In genomic region chr1:4509206-4509605, GRCh38 we compare ENCODE assay signal across 7 cellular contexts.
"Had no signal": no experiment of that assay in that cellular context is flagged by ENCODE, and none has a peak within 500 bp of the region (broad histone marks: within the 10 kb centered on the region; RNA-seq: fewer than 3 reads in every experiment).

No MANE protein-coding gene starts in this region.

- H3K4me3 ChIP-seq: GM23248, K562 had no signal

- DNase-seq: GM23248, GOT3, H7, HCEC 1CT, IMR-90, KG1 had no signal

- H3K27ac ChIP-seq: GM23248 had no signal

- H3K9ac ChIP-seq: GM23248 had no signal

- ATAC-seq: K562 had no signal
